1 cellular context compared by ENCODE assay signal in genomic region chr6:11367638-11368199, GRCh38.
TF ChIP-seq lines count a peak whose summit lies in the region.

No MANE protein-coding gene starts in this region.

TF ChIP-seq in HepG2, 621 proteins besides CTCF, POLR2A, EP300 and RAD21 (continued from another document and continues in another):
- peak; percentile 75 for TF ChIP-seq HMGXB3 (CRISPR knock-in tag; IDR thresholded peaks at IDR 0.05; ENCODE audit: borderline replicate concordance)
- TF ChIP-seq RFXAP (CRISPR knock-in tag; IDR thresholded peaks at IDR 0.05; ENCODE audit: borderline replicate concordance) = no peak
- no peak for TF ChIP-seq MAZ (IDR thresholded peaks at IDR 0.05; ENCODE audit: borderline replicate concordance, low read depth, low read length)
- peak; percentile 86 for TF ChIP-seq MAZ (CRISPR knock-in tag; IDR thresholded peaks at IDR 0.05; ENCODE audit: low read depth)
- no peak for TF ChIP-seq ARNT (IDR thresholded peaks at IDR 0.05)
- peak; percentile 94 for TF ChIP-seq KLF6 (CRISPR knock-in tag; IDR thresholded peaks at IDR 0.05)
- no peak for TF ChIP-seq KLF12 (CRISPR knock-in tag; IDR thresholded peaks at IDR 0.05; ENCODE audit: borderline replicate concordance)
- TF ChIP-seq ZNF7 (CRISPR knock-in tag; IDR thresholded peaks at IDR 0.05) = no peak
- TF ChIP-seq ZNF337 (CRISPR knock-in tag; IDR thresholded peaks at IDR 0.05; ENCODE audit: borderline replicate concordance, low read depth) = peak; percentile 87; the same call in 1 of the 2 replicates
- TF ChIP-seq HOXA5 (CRISPR knock-in tag; IDR thresholded peaks at IDR 0.05) = no peak
- peak; percentile 88 for TF ChIP-seq KDM1A (CRISPR knock-in tag; IDR thresholded peaks at IDR 0.05)
- no peak; the same call in 1 of the 2 replicates for TF ChIP-seq SMAD1 (CRISPR knock-in tag; IDR thresholded peaks at IDR 0.05; ENCODE audit: borderline replicate concordance, low read depth)
- TF ChIP-seq YEATS2 (CRISPR knock-in tag; IDR thresholded peaks at IDR 0.05; ENCODE audit: borderline replicate concordance) = peak; percentile 71; the same call in 1 of the 2 replicates
- peak; percentile 69 for TF ChIP-seq RBFOX2 (IDR thresholded peaks at IDR 0.05; ENCODE audit: low read depth, low read length)
- peak; percentile 93 for TF ChIP-seq ERF (CRISPR knock-in tag; IDR thresholded peaks at IDR 0.05)
- peak; percentile 97; the same call in 1 of the 2 replicates for TF ChIP-seq ZSCAN30 (CRISPR knock-in tag; IDR thresholded peaks at IDR 0.05)
- no peak for TF ChIP-seq USF2 (IDR thresholded peaks at IDR 0.05; ENCODE audit: low read depth, low read length)
- peak; percentile 55; the same call in 1 of the 2 replicates for TF ChIP-seq USF2 (CRISPR knock-in tag; IDR thresholded peaks at IDR 0.05; ENCODE audit: borderline replicate concordance)
- TF ChIP-seq ZNF317 (CRISPR knock-in tag; IDR thresholded peaks at IDR 0.05) = peak; percentile 74
- peak; percentile 98 for TF ChIP-seq HDAC2 (CRISPR knock-in tag; IDR thresholded peaks at IDR 0.05)
- no peak for TF ChIP-seq ZNF234 (CRISPR knock-in tag; conservative IDR thresholded peaks at IDR 0.05)
- peak; percentile 76 for TF ChIP-seq KDM4B (CRISPR knock-in tag; IDR thresholded peaks at IDR 0.05)
- TF ChIP-seq ZNF160 (CRISPR knock-in tag; IDR thresholded peaks at IDR 0.05) = no peak; the same call in 1 of the 2 replicates
- TF ChIP-seq RBAK (CRISPR knock-in tag; IDR thresholded peaks at IDR 0.05) = peak; percentile 72; the same call in 1 of the 2 replicates
- no peak for TF ChIP-seq ZNF235 (CRISPR knock-in tag; IDR thresholded peaks at IDR 0.05; ENCODE audit: borderline replicate concordance)
- no peak for TF ChIP-seq ZNF407 (CRISPR knock-in tag; IDR thresholded peaks at IDR 0.05; ENCODE audit: not compliant biosample characterization)
- peak; percentile 95 for TF ChIP-seq BRD4 (CRISPR knock-in tag; IDR thresholded peaks at IDR 0.05)
- peak; percentile 37; the same call in 1 of the 2 replicates for TF ChIP-seq ZNF891 (CRISPR knock-in tag; IDR thresholded peaks at IDR 0.05)
- no peak for TF ChIP-seq JDP2 (CRISPR knock-in tag; IDR thresholded peaks at IDR 0.05; ENCODE audit: borderline replicate concordance)
- TF ChIP-seq EEA1 (CRISPR knock-in tag; IDR thresholded peaks at IDR 0.05; ENCODE audit: borderline replicate concordance) = no peak
- TF ChIP-seq E2F5 (CRISPR knock-in tag; conservative IDR thresholded peaks at IDR 0.05) = no peak
- TF ChIP-seq ZNF646 (CRISPR knock-in tag; IDR thresholded peaks at IDR 0.05) = no peak
- peak; percentile 84 for TF ChIP-seq RXRA (CRISPR knock-in tag; IDR thresholded peaks at IDR 0.05)
